In genomic region chr13:97932006-97932405, GRCh38 we compare ENCODE assay signal across 14 cellular contexts. TPM values are rescaled to one million over a fixed set of nuclear protein-coding genes. Genes with fewer than 3 reads are reported as not detected.
DNase-seq lines count a peak whose midpoint lies in the region; ATAC-seq lines count a peak whose summit lies in the region.
"Had no signal": no experiment of that assay in that cellular context is flagged by ENCODE, and none has a peak within 500 bp of the region (broad histone marks: within the 10 kb centered on the region; RNA-seq: fewer than 3 reads in every experiment).

No MANE protein-coding gene starts in this region.

- H3K27ac Mint-ChIP-seq in activated naive CD4-positive, alpha-beta T cell treated with anti-CD3 and anti-CD28 coated beads, Interleukin-2, amount 50 U/mL, for 72 hours: no peak overlapping the region
- H3K27ac Mint-ChIP-seq: T-helper 1 cell treated with Interleukin-12 subunit alpha and Interleukin-12 subunit beta and Interleukin-4 antibody, amounts not matched to agents 30 μg/mL and 1 μg/mL, for 36 hours had no signal

- no peaks in the 10 kb centered on the region for H3K9me3 Mint-ChIP-seq in activated naive CD4-positive, alpha-beta T cell treated with anti-CD3 and anti-CD28 coated beads, Interleukin-2, amount 50 U/mL, for 72 hours
- H3K9me3 Mint-ChIP-seq: T-helper 1 cell treated with Interleukin-12 subunit alpha and Interleukin-12 subunit beta and Interleukin-4 antibody, amounts not matched to agents 30 μg/mL and 1 μg/mL, for 36 hours had no signal

- ATAC-seq in activated naive CD4-positive, alpha-beta T cell treated with anti-CD3 and anti-CD28 coated beads, Interleukin-2, amount 50 U/mL, for 72 hours: no peak
- ATAC-seq in HG03442 (IDR thresholded peaks at IDR 0.05; ENCODE audit: unreplicated experiment): no peak

- no peaks in the 10 kb centered on the region for H3K36me3 Mint-ChIP-seq in activated naive CD4-positive, alpha-beta T cell treated with anti-CD3 and anti-CD28 coated beads, Interleukin-2, amount 50 U/mL, for 72 hours

- DNase-seq in ELF-1 (ENCODE audit: low read depth, low spot score) (peak; percentile 16), LHCN-M2 (ENCODE audit: low read depth) (peak; percentile 34), SK-N-DZ (ENCODE audit: low spot score) (peak; percentile 21), myocyte (ENCODE audit: low read depth) (peak; percentile 76), EL (no peak), NCI-H2227 treated with DMSO at 0.1 percent for 48 hours (lab: John Stamatoyannopoulos, UW) (no peak)
- no peak for DNase-seq in activated naive CD4-positive, alpha-beta T cell treated with anti-CD3 and anti-CD28 coated beads, Interleukin-2, amount 50 U/mL, for 72 hours (ENCODE audit: low spot score in 2 of 2)
- DNase-seq: C1 segment of cervical spinal cord, GM23248, MV-4-11, NCI-H2029, SIG-M5 had no signal

RNA-seq across cellular contexts. Expression of gene IPO5, which starts 21.5 kb away (rescaled TPM):
- 204 and 212 TPM in 2 replicates for total RNA-seq in LHCN-M2 (2014; rRNA removed)
- polyA plus RNA-seq in LHCN-M2 (2012): 108 TPM
- polyA plus RNA-seq in SK-N-DZ (2014; cell fraction: cytosol; rRNA removed): 155 and 175 TPM in 2 replicates
- polyA plus RNA-seq in SK-N-DZ (2014; cell fraction: nucleus; rRNA removed): 132 and 164 TPM in 2 replicates
- total RNA-seq in myocyte: 173 and 191 TPM in 2 replicates
- 86.1 TPM for polyA plus RNA-seq in myocyte (2012)
- 100 to 1,000 TPM; 228 to 256 TPM for total RNA-seq in activated naive CD4-positive, alpha-beta T cell treated with anti-CD3 and anti-CD28 coated beads, Interleukin-2, amount 50 U/mL, for 72 hours

Comparison
In these comparisons a context has a peak if more than half of its experiments do, and no peak if none do; other contexts are left out.
1. DNase-seq: peak in ELF-1 (single experiment), LHCN-M2 (single experiment), SK-N-DZ (single experiment) and myocyte (single experiment); none in EL (single experiment), NCI-H2227 treated with DMSO at 0.1 percent for 48 hours (single experiment) and activated naive CD4-positive, alpha-beta T cell treated with anti-CD3 and anti-CD28 coated beads, Interleukin-2, amount 50 U/mL, for 72 hours (0 of 2).